Comparison of ENCODE assay signal across 27 cellular contexts in genomic region chr7:132130497-132130896, GRCh38.
A peak's percentile ranks its signal among the peaks of the same experiment; 100 is the strongest.
DNase-seq lines count a peak whose midpoint lies in the region; ATAC-seq, FAIRE-seq and TF ChIP-seq lines count a peak whose summit lies in the region.
"Had no signal": no experiment of that assay in that cellular context is flagged by ENCODE, and none has a peak within 500 bp of the region (broad histone marks: within the 10 kb centered on the region; RNA-seq: fewer than 3 reads in every experiment).

No MANE protein-coding gene starts in this region.

- no peak for ATAC-seq in HG03460 (IDR thresholded peaks at IDR 0.05; ENCODE audit: unreplicated experiment)
- ATAC-seq: left ventricle myocardium superior, T-cell had no signal

- H3K9me3 ChIP-seq in astrocyte (ENCODE audit: insufficient read depth, low read depth, low read length) (no peaks in the 10 kb centered on the region), neural progenitor cell (ENCODE audit: low read depth) (no peaks in the 10 kb centered on the region), endodermal cell (ENCODE audit: control insufficient read depth, low read length) (peaks cover 4% of the 10 kb centered on the region), GM23248 (ENCODE audit: low read depth) (no peaks in the 10 kb centered on the region)
- H3K9me3 ChIP-seq: HAP-1, Peyer's patch, SJSA1, stomach, tibial nerve had no signal

- FAIRE-seq in astrocyte (lab: Jason Lieb, UNC): no peak
- FAIRE-seq: endothelial cell of umbilical vein, G401.6 had no signal

- H3K36me3 ChIP-seq in astrocyte (ENCODE audit: insufficient read depth, low read length) (peaks cover 3% of the 10 kb centered on the region), neural progenitor cell (no peaks in the 10 kb centered on the region), endodermal cell (ENCODE audit: control insufficient read depth, insufficient read depth, low read length) (peaks cover 23% of the 10 kb centered on the region), GM23248 (ENCODE audit: low read depth) (no peaks in the 10 kb centered on the region)
- H3K36me3 ChIP-seq: brain microvascular endothelial cell, HAP-1, Peyer's patch, SJSA1, tibial nerve had no signal

- POLR2A ChIA-PET in activated CD4-positive, alpha-beta memory T cell treated with anti-CD3 and anti-CD28 coated beads, Interleukin-2, amount 10 ng/mL, durations not matched to agents 7 days and 5 days (lab: Charles Lee): no interaction called here
- POLR2A ChIA-PET in activated CD4-positive, alpha-beta memory T cell treated with anti-CD3 and anti-CD28 coated beads for 36 hours (lab: Charles Lee): no interaction called here

- H3K27me3 ChIP-seq in astrocyte (ENCODE audit: insufficient read depth, low read length): no peaks in the 10 kb centered on the region
- no peaks in the 10 kb centered on the region for H3K27me3 ChIP-seq in neural progenitor cell
- no peaks in the 10 kb centered on the region for H3K27me3 ChIP-seq in endodermal cell (ENCODE audit: control insufficient read depth, insufficient read depth, low read length, poor library complexity, severe bottlenecking)
- no peaks in the 10 kb centered on the region for H3K27me3 ChIP-seq in GM23248 (replicated peaks; ENCODE audit: insufficient read depth)
- H3K27me3 ChIP-seq: brain microvascular endothelial cell, dorsolateral prefrontal cortex, Peyer's patch, SJSA1, stomach, tibial nerve had no signal

- H3K79me2 ChIP-seq in astrocyte (ENCODE audit: insufficient read depth, low read length): no peaks in the 10 kb centered on the region
- no peaks in the 10 kb centered on the region for H3K79me2 ChIP-seq in neural progenitor cell (ENCODE audit: low read depth)
- H3K79me2 ChIP-seq in GM23248 (ENCODE audit: insufficient read depth): no peaks in the 10 kb centered on the region

- no peak overlapping the region for H3K4me3 ChIP-seq in Jurkat, Clone E6-1 (ENCODE audit: low read length)
- no peak overlapping the region for H3K4me3 ChIP-seq in astrocyte (ENCODE audit: insufficient read depth, low read depth, low read length)
- H3K4me3 ChIP-seq in neural progenitor cell: no peak overlapping the region
- no peak overlapping the region for H3K4me3 ChIP-seq in endodermal cell (ENCODE audit: low read length)
- no peak overlapping the region for H3K4me3 ChIP-seq in GM23248
- H3K4me3 ChIP-seq: dorsolateral prefrontal cortex, HAP-1, Peyer's patch, SJSA1, stomach, tibial nerve had no signal

- no peaks in the 10 kb centered on the region for H3K9me2 ChIP-seq in GM23248 (ENCODE audit: insufficient read depth)

- H3K4me2 ChIP-seq in astrocyte (ENCODE audit: low read length) (peak overlapping the region; percentile 3), neural progenitor cell (no peak overlapping the region), GM23248 (ENCODE audit: unreplicated experiment) (no peak overlapping the region)

- in situ Hi-C loops in GM23248 (cut with MboI): no loop called here

- no peaks in the 10 kb centered on the region for H3K27me3 Mint-ChIP-seq in activated CD4-positive, alpha-beta memory T cell treated with anti-CD3 and anti-CD28 coated beads, Interleukin-2, amount 10 ng/mL, durations not matched to agents 7 days and 5 days
- no peaks in the 10 kb centered on the region for H3K27me3 Mint-ChIP-seq in activated CD4-positive, alpha-beta memory T cell treated with anti-CD3 and anti-CD28 coated beads for 36 hours
- peaks cover 26% of the 10 kb centered on the region for H3K27me3 Mint-ChIP-seq in astrocyte (ENCODE audit: low read depth, unreplicated experiment)
- H3K27me3 Mint-ChIP-seq in neural progenitor cell (ENCODE audit: insufficient read depth, low read depth): peaks cover 15% of the 10 kb centered on the region
- H3K27me3 Mint-ChIP-seq in endodermal cell (ENCODE audit: insufficient read depth): peaks cover 2% of the 10 kb centered on the region

- H2AFZ ChIP-seq in astrocyte (ENCODE audit: low read depth, low read length) (no peak overlapping the region), neural progenitor cell (replicated peaks) (no peak overlapping the region), GM23248 (no peak overlapping the region)

- peak; percentile 27 for DNase-seq in activated CD4-positive, alpha-beta memory T cell treated with anti-CD3 and anti-CD28 coated beads, Interleukin-2, amount 10 ng/mL, durations not matched to agents 7 days and 5 days
- no peak for DNase-seq in activated CD4-positive, alpha-beta memory T cell treated with anti-CD3 and anti-CD28 coated beads for 36 hours
- peak; percentile 86 for DNase-seq in Jurkat, Clone E6-1 (ENCODE audit: low read depth, low spot score)
- DNase-seq in astrocyte (ENCODE audit: low read depth) (peak; percentile 53), neural progenitor cell (ENCODE audit: low spot score) (no peak), endodermal cell (no peak), GM23248 (no peak)
- DNase-seq: 8988T; activated CD4-positive, alpha-beta T cell treated with anti-CD3 and anti-CD28 coated beads, Interleukin-2, amount 50 U/mL, for 48 hours; activated CD4-positive, CD25-positive, alpha-beta regulatory T cell; activated effector memory CD4-positive, alpha-beta T cell treated with anti-CD3 and anti-CD28 coated beads, Interleukin-2, amount 50 U/mL, for 16 hours; brain microvascular endothelial cell; dorsolateral prefrontal cortex; Karpas-422; left ventricle myocardium superior; NCI-H1930; NCI-H526 treated with DMSO at 0.1 percent for 48 hours; Peyer's patch; stomach; T-cell had no signal

- H4K20me1 ChIP-seq in astrocyte (ENCODE audit: insufficient read depth, low read length) (no peaks in the 10 kb centered on the region), neural progenitor cell (ENCODE audit: low read depth) (no peaks in the 10 kb centered on the region), GM23248 (ENCODE audit: insufficient read depth) (no peaks in the 10 kb centered on the region)

- WGBS in endodermal cell (ENCODE audit: insufficient coverage in 1 of 2, insufficient read length in 1 of 2), 2 experiments: 92 to 100% methylated on average over 3 to 5 of the region's 5 CpGs
- WGBS in GM23248 (ENCODE audit: low coverage in 1 of 2, low lambda C conversion rate in 2 of 2, missing lambda C conversion rate in 2 of 2), 2 experiments: 69 to 72% methylated on average over 5 of the region's 5 CpGs

- CTCF ChIA-PET in activated CD4-positive, alpha-beta memory T cell treated with anti-CD3 and anti-CD28 coated beads, Interleukin-2, amount 10 ng/mL, durations not matched to agents 7 days and 5 days (lab: Charles Lee): no interaction called here
- CTCF ChIA-PET in activated CD4-positive, alpha-beta memory T cell treated with anti-CD3 and anti-CD28 coated beads for 36 hours (lab: Charles Lee): no interaction called here

- no peak overlapping the region for H3K27ac ChIP-seq in astrocyte (ENCODE audit: low read depth, low read length)
- H3K27ac ChIP-seq in neural progenitor cell: no peak overlapping the region
- H3K27ac ChIP-seq in endodermal cell (ENCODE audit: low read depth, low read length): no peak overlapping the region
- H3K27ac ChIP-seq in GM23248: no peak overlapping the region
- H3K27ac ChIP-seq: brain microvascular endothelial cell, dorsolateral prefrontal cortex, Peyer's patch, SJSA1, stomach, tibial nerve had no signal

- no peak overlapping the region for H3K27ac Mint-ChIP-seq in activated CD4-positive, alpha-beta memory T cell treated with anti-CD3 and anti-CD28 coated beads, Interleukin-2, amount 10 ng/mL, durations not matched to agents 7 days and 5 days
- no peak overlapping the region for H3K27ac Mint-ChIP-seq in activated CD4-positive, alpha-beta memory T cell treated with anti-CD3 and anti-CD28 coated beads for 36 hours
- H3K27ac Mint-ChIP-seq in astrocyte (ENCODE audit: unreplicated experiment): no peak overlapping the region
- peak overlapping the region; percentile 26 for H3K27ac Mint-ChIP-seq in neural progenitor cell
- no peak overlapping the region for H3K27ac Mint-ChIP-seq in endodermal cell
- H3K27ac Mint-ChIP-seq: progenitor cell of endocrine pancreas, T-cell had no signal

- intact Hi-C loops in activated CD4-positive, alpha-beta memory T cell treated with anti-CD3 and anti-CD28 coated beads for 36 hours (cut with micrococcal nuclease): no loop called here

- no peaks in the 10 kb centered on the region for H3K36me3 Mint-ChIP-seq in activated CD4-positive, alpha-beta memory T cell treated with anti-CD3 and anti-CD28 coated beads, Interleukin-2, amount 10 ng/mL, durations not matched to agents 7 days and 5 days (ENCODE audit: low read depth)
- H3K36me3 Mint-ChIP-seq in activated CD4-positive, alpha-beta memory T cell treated with anti-CD3 and anti-CD28 coated beads for 36 hours: no peaks in the 10 kb centered on the region
- H3K36me3 Mint-ChIP-seq in astrocyte (ENCODE audit: low read depth, unreplicated experiment): peaks cover 9% of the 10 kb centered on the region
- no peaks in the 10 kb centered on the region for H3K36me3 Mint-ChIP-seq in neural progenitor cell
- peaks cover 63% of the 10 kb centered on the region for H3K36me3 Mint-ChIP-seq in endodermal cell (ENCODE audit: low read depth)
- H3K36me3 Mint-ChIP-seq: T-cell had no signal

- H3K9ac ChIP-seq in astrocyte (ENCODE audit: low read length) (no peak overlapping the region), neural progenitor cell (no peak overlapping the region), endodermal cell (ENCODE audit: extremely low read depth, low read length, poor library complexity, severe bottlenecking) (no peak overlapping the region), GM23248 (no peak overlapping the region)

- no peaks in the 10 kb centered on the region for H3F3A ChIP-seq in neural progenitor cell (ENCODE audit: low read depth)
- no peaks in the 10 kb centered on the region for H3F3A ChIP-seq in GM23248 (ENCODE audit: insufficient read depth)

- H3K4me1 Mint-ChIP-seq in activated CD4-positive, alpha-beta memory T cell treated with anti-CD3 and anti-CD28 coated beads, Interleukin-2, amount 10 ng/mL, durations not matched to agents 7 days and 5 days: peaks cover 7% of the 10 kb centered on the region
- H3K4me1 Mint-ChIP-seq in activated CD4-positive, alpha-beta memory T cell treated with anti-CD3 and anti-CD28 coated beads for 36 hours (ENCODE audit: low read depth): no peaks in the 10 kb centered on the region
- peaks cover 9% of the 10 kb centered on the region for H3K4me1 Mint-ChIP-seq in astrocyte (ENCODE audit: low read depth, unreplicated experiment)
- H3K4me1 Mint-ChIP-seq in neural progenitor cell: peaks cover 6% of the 10 kb centered on the region
- peaks cover 5% of the 10 kb centered on the region for H3K4me1 Mint-ChIP-seq in endodermal cell
- H3K4me1 Mint-ChIP-seq: T-cell had no signal

- H3K4me1 ChIP-seq in astrocyte (ENCODE audit: insufficient read depth, low read length) (peaks cover 7% of the 10 kb centered on the region), neural progenitor cell (no peaks in the 10 kb centered on the region), endodermal cell (ENCODE audit: control insufficient read depth, insufficient read depth, low read length) (no peaks in the 10 kb centered on the region), GM23248 (ENCODE audit: insufficient read depth) (no peaks in the 10 kb centered on the region; the same call in 1 of the 2 replicates)
- H3K4me1 ChIP-seq: HAP-1, Peyer's patch, SJSA1, stomach, tibial nerve had no signal

- no peak for TF ChIP-seq CTCF in astrocyte (IDR thresholded peaks at IDR 0.05; ENCODE audit: insufficient read depth, low read depth, low read length)
- TF ChIP-seq CTCF in neural progenitor cell (IDR thresholded peaks at IDR 0.05): no peak
- TF ChIP-seq CTCF in endodermal cell (conservative IDR thresholded peaks at IDR 0.05): no peak

- no peak overlapping the region for H3K4me3 Mint-ChIP-seq in activated CD4-positive, alpha-beta memory T cell treated with anti-CD3 and anti-CD28 coated beads, Interleukin-2, amount 10 ng/mL, durations not matched to agents 7 days and 5 days
- H3K4me3 Mint-ChIP-seq in activated CD4-positive, alpha-beta memory T cell treated with anti-CD3 and anti-CD28 coated beads for 36 hours: no peak overlapping the region
- H3K4me3 Mint-ChIP-seq in astrocyte (ENCODE audit: unreplicated experiment) (no peak overlapping the region), neural progenitor cell (no peak overlapping the region), endodermal cell (no peak overlapping the region)
- H3K4me3 Mint-ChIP-seq: T-cell had no signal

- H3K9me3 Mint-ChIP-seq in activated CD4-positive, alpha-beta memory T cell treated with anti-CD3 and anti-CD28 coated beads, Interleukin-2, amount 10 ng/mL, durations not matched to agents 7 days and 5 days: no peaks in the 10 kb centered on the region
- no peaks in the 10 kb centered on the region for H3K9me3 Mint-ChIP-seq in activated CD4-positive, alpha-beta memory T cell treated with anti-CD3 and anti-CD28 coated beads for 36 hours
- H3K9me3 Mint-ChIP-seq in astrocyte (ENCODE audit: unreplicated experiment): peaks cover 9% of the 10 kb centered on the region
- H3K9me3 Mint-ChIP-seq in neural progenitor cell: peaks cover 3% of the 10 kb centered on the region
- H3K9me3 Mint-ChIP-seq in endodermal cell: peaks cover 11% of the 10 kb centered on the region
- H3K9me3 Mint-ChIP-seq: T-cell had no signal

Comparison
In these comparisons a context has a peak if more than half of its experiments do, and no peak if none do; other contexts are left out.
1. DNase-seq: peak in activated CD4-positive, alpha-beta memory T cell treated with anti-CD3 and anti-CD28 coated beads, Interleukin-2, amount 10 ng/mL, durations not matched to agents 7 days and 5 days (single experiment), Jurkat, Clone E6-1 (single experiment) and astrocyte (single experiment); none in activated CD4-positive, alpha-beta memory T cell treated with anti-CD3 and anti-CD28 coated beads for 36 hours (single experiment), neural progenitor cell (single experiment), endodermal cell (single experiment) and GM23248 (single experiment).